ENCODE assay signal across 18 cellular contexts in the genomic region with DNA sequence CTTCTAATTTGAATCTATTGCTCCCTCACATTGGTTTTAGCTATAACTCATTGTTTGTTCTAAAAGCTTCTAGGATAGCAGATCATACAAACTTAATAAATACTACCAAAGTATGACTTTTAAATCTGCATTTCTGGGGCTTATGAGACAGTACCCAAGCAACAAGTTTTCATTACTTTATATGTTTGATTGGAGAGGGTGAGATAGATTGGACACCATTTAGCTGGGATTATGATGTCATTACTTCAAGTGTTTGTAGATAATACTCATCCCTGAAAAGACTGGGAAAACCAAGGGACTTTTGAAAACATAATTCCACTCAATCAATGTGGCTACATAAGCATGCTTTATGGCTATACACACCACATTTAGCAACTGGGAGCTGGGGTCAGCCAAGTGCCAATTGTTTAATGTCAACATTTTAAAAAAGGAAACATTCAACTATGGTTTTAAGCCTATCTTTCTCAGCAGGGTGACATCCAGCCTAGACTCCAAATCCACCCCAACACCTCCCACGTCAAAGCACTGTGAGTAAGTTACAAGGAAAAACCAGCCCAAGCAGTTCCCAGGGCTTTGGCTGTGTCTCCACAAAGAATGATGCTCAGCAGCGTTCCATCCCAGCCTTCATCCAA.
DNase-seq lines count a peak whose midpoint lies in the region; ATAC-seq and TF ChIP-seq lines count a peak whose summit lies in the region.
"Had no signal": no experiment of that assay in that cellular context is flagged by ENCODE, and none has a peak within 500 bp of the region (broad histone marks: within the 10 kb centered on the region; RNA-seq: fewer than 3 reads in every experiment).

No MANE protein-coding gene starts in this region.

- no peak overlapping the region for H3K9ac ChIP-seq in IMR-90 (ENCODE audit: low read depth, low read length)

- H3K4me3 ChIP-seq in IMR-90 (ENCODE audit: insufficient read depth, low read depth, low read length) = no peak overlapping the region
- no peak overlapping the region for H3K4me3 ChIP-seq in lung
- H3K4me3 ChIP-seq in HAP-1 = no peak overlapping the region
- H3K4me3 ChIP-seq: gastroesophageal sphincter, psoas muscle, upper lobe of right lung had no signal

- no peaks in the 10 kb centered on the region for H3K36me3 ChIP-seq in IMR-90 (ENCODE audit: control insufficient read depth, insufficient read depth, low read length)
- no peaks in the 10 kb centered on the region for H3K36me3 ChIP-seq in lung (ENCODE audit: control insufficient read depth in 2 of 2, insufficient read depth in 2 of 2, low read length in 2 of 2)
- H3K36me3 ChIP-seq in HAP-1 (replicated peaks) = no peaks in the 10 kb centered on the region
- H3K36me3 ChIP-seq: gastroesophageal sphincter, upper lobe of right lung had no signal

- H3K9me3 ChIP-seq in IMR-90 (ENCODE audit: control insufficient read depth, insufficient read depth, low read length) (no peaks in the 10 kb centered on the region), lung (ENCODE audit: control insufficient read depth in 2 of 2, insufficient read depth in 1 of 2, low read length in 1 of 2) (peaks cover 0 to 2% of the 10 kb centered on the region in 2 donors), HAP-1 (no peaks in the 10 kb centered on the region)
- H3K9me3 ChIP-seq: gastroesophageal sphincter, psoas muscle, upper lobe of right lung had no signal

- peak overlapping the region; percentile 28 for H2BK5ac ChIP-seq in IMR-90 (ENCODE audit: low read depth, low read length, poor library complexity, severe bottlenecking)

- peaks cover 3% of the 10 kb centered on the region; the same call in 1 of the 2 replicates for H3K9me1 ChIP-seq in IMR-90 (ENCODE audit: insufficient read depth, low read length)

- H3K56ac ChIP-seq in IMR-90 (ENCODE audit: extremely low read depth, insufficient read depth, low read length) = no peak overlapping the region

- peak overlapping the region; percentile 64; the same call in 1 of the 2 replicates for H3K23ac ChIP-seq in IMR-90 (ENCODE audit: low read depth, low read length)

- H2BK20ac ChIP-seq in IMR-90 (ENCODE audit: low read depth, low read length) = peak overlapping the region; percentile 82; the same call in 1 of the 2 replicates

- H3K79me1 ChIP-seq in IMR-90 (ENCODE audit: low read depth in 1 of 2, low read length in 2 of 2) = no peaks in the 10 kb centered on the region

- POLR2A ChIA-PET in IMR-90 (lab: Charles Lee; ENCODE audit: unreplicated experiment) = no interaction called here

- no TSS peak for BruUV-seq in IMR-90 (replicated peaks; lab: Mats Ljungman, UMichigan)

- no peak overlapping the region for H3K27ac ChIP-seq in IMR-90 (ENCODE audit: insufficient read depth, low read length)
- no peak overlapping the region for H3K27ac ChIP-seq in lung (ENCODE audit: low read depth in 1 of 2, low read length in 1 of 2)
- H3K27ac ChIP-seq: gastroesophageal sphincter, psoas muscle, upper lobe of right lung had no signal

- H2AK5ac ChIP-seq in IMR-90 (ENCODE audit: low read depth, low read length) = peak overlapping the region; percentile 82; the same call in 1 of the 2 replicates

- peak overlapping the region; percentile 69; the same call in 1 of the 2 replicates for H3K4ac ChIP-seq in IMR-90 (ENCODE audit: low read depth, low read length)

- H2BK15ac ChIP-seq in IMR-90 (ENCODE audit: low read depth, low read length) = no peak overlapping the region

- no peaks in the 10 kb centered on the region for H4K20me1 ChIP-seq in IMR-90 (ENCODE audit: insufficient read depth, low read length)

- no peak overlapping the region for H4K5ac ChIP-seq in IMR-90 (ENCODE audit: low read depth, low read length)

- H3K4me1 ChIP-seq in IMR-90 (ENCODE audit: control insufficient read depth, insufficient read depth, low read length) = peaks cover 8% of the 10 kb centered on the region
- H3K4me1 ChIP-seq in lung (ENCODE audit: control insufficient read depth in 2 of 2, insufficient read depth in 2 of 2, low read length in 2 of 2) = no peaks in the 10 kb centered on the region
- no peaks in the 10 kb centered on the region for H3K4me1 ChIP-seq in HAP-1
- H3K4me1 ChIP-seq: psoas muscle, upper lobe of right lung had no signal

- H4K8ac ChIP-seq in IMR-90 (ENCODE audit: low read depth in 2 of 2, low read length in 2 of 2) = peak overlapping the region in 1 of 2 experiments; percentile 69; a peak in 2 of 4 replicates

- peak overlapping the region; percentile 77; the same call in 1 of the 2 replicates for H2BK120ac ChIP-seq in IMR-90 (ENCODE audit: low read depth, low read length)

- peak overlapping the region; percentile 69 for H3K14ac ChIP-seq in IMR-90 (replicated peaks; ENCODE audit: low read depth, low read length)

- DNase-seq in AG09319 (ENCODE audit: extremely low read depth, low read depth) = peak; percentile 73
- DNase-seq in IMR-90 = peak; percentile 98
- DNase-seq in brain pericyte (ENCODE audit: low read depth, low spot score) = peak; percentile 51
- DNase-seq in lung (ENCODE audit: low spot score) = peak; percentile 29
- DNase-seq in DMS79 treated with DMSO at 0.1 percent for 48 hours (lab: John Stamatoyannopoulos, UW) = no peak
- DNase-seq in HAP-1 (ENCODE audit: low spot score in 2 of 2) = no peak
- DNase-seq in dermis blood vessel endothelial cell = no peak
- DNase-seq in NCI-H1930 (lab: John Stamatoyannopoulos, UW) = no peak
- DNase-seq: activated CD4-positive, alpha-beta T cell treated with anti-CD3 and anti-CD28 coated beads for 48 hours; activated T-cell treated with anti-CD3 and anti-CD28 coated beads, Interleukin-2, amount 50 U/mL, for 1 hour; cortex of kidney; islet precursor cell; NCI-H446; psoas muscle; stimulated activated CD4-positive, alpha-beta T cell treated with anti-CD3 and anti-CD28 coated beads, Interleukin-1b, Interleukin-23, amount 100 ng/mL, for 48 hours; T-helper 2 cell; upper lobe of right lung had no signal

- TF ChIP-seq POLR2A in IMR-90 (IDR thresholded peaks at IDR 0.05; ENCODE audit: low read depth, low read length) = no peak

- dilution Hi-C loops in IMR-90 (cut with HindIII; ENCODE audit: low sequenced_read_pairs, unreplicated experiment) = no loop called here

- CTCF ChIA-PET in IMR-90 (lab: Yijun Ruan, JAX) = interaction anchor here (1.0 kb wide), 1 partner anchor 34 kb away, joined by 3 read pairs; no protein-coding TSS in a partner anchor

- no peak overlapping the region for H3K18ac ChIP-seq in IMR-90 (ENCODE audit: low read depth, low read length)

- in situ Hi-C loops in IMR-90 (cut with MboI; ENCODE audit: low sequenced_read_pairs) (no loop called here), HAP-1 (cut with MboI; ENCODE audit: low sequenced_read_pairs) (no loop called here)

- WGBS in IMR-90 (ENCODE audit: extremely low coverage in 2 of 2, insufficient read length in 1 of 2), 2 experiments = no CpG with 5 or more reads among the region's 2 CpGs
- WGBS in lung, 2 donors = 55 to 77% methylated on average over 2 of the region's 2 CpGs

- ATAC-seq in IMR-90 (ENCODE audit: low read depth) = peak; percentile 69
- no peak for ATAC-seq in lung (ENCODE audit: insufficient read depth, low FRiP score)
- ATAC-seq: gastroesophageal sphincter, psoas muscle, upper lobe of right lung had no signal

- TF ChIP-seq CTCF in AG09319 (IDR thresholded peaks at IDR 0.05; ENCODE audit: low read depth, low read length) (no peak), IMR-90 (conservative IDR thresholded peaks at IDR 0.05; ENCODE audit: low read depth, low read length) (no peak), lung (IDR thresholded peaks at IDR 0.05; ENCODE audit: control extremely low read depth, extremely low read depth) (no peak)

- H4K91ac ChIP-seq in IMR-90 (ENCODE audit: insufficient read depth, low read depth, low read length) = no peak overlapping the region; the same call in 1 of the 2 replicates

- no peak overlapping the region for H3K4me2 ChIP-seq in IMR-90 (ENCODE audit: low read depth, low read length)

- H3K27me3 ChIP-seq in IMR-90 (ENCODE audit: control insufficient read depth, insufficient read depth, low read length) (no peaks in the 10 kb centered on the region), lung (ENCODE audit: control insufficient read depth, insufficient read depth) (no peaks in the 10 kb centered on the region), HAP-1 (ENCODE audit: low read depth) (no peaks in the 10 kb centered on the region)
- H3K27me3 ChIP-seq: gastroesophageal sphincter, upper lobe of right lung had no signal

- TF ChIP-seq RAD21 in IMR-90 (IDR thresholded peaks at IDR 0.05; ENCODE audit: low read length) = no peak

- intact Hi-C loops in IMR-90 (cut with micrococcal nuclease) = no loop called here

- no peak overlapping the region for H2AFZ ChIP-seq in IMR-90 (replicated peaks; ENCODE audit: low read length, poor library complexity)

- H2AK9ac ChIP-seq in IMR-90 (replicated peaks; ENCODE audit: low read depth, low read length, poor library complexity) = no peak overlapping the region

TF ChIP-seq in IMR-90, 13 proteins besides CTCF, POLR2A, EP300 and RAD21:
- TF ChIP-seq FOS (IDR thresholded peaks at IDR 0.05; ENCODE audit: low read depth, low read length) = peak; percentile 66
- peak; percentile 83 for TF ChIP-seq CEBPB (IDR thresholded peaks at IDR 0.05; ENCODE audit: low read depth, low read length)
- peak; percentile 51; the same call in 1 of the 2 replicates for TF ChIP-seq BHLHE40 (IDR thresholded peaks at IDR 0.05; ENCODE audit: low read depth, low read length)
- TF ChIP-seq, protein P1, sequence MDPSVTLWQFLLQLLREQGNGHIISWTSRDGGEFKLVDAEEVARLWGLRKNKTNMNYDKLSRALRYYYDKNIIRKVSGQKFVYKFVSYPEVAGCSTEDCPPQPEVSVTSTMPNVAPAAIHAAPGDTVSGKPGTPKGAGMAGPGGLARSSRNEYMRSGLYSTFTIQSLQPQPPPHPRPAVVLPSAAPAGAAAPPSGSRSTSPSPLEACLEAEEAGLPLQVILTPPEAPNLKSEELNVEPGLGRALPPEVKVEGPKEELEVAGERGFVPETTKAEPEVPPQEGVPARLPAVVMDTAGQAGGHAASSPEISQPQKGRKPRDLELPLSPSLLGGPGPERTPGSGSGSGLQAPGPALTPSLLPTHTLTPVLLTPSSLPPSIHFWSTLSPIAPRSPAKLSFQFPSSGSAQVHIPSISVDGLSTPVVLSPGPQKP (IDR thresholded peaks at IDR 0.05; ENCODE audit: borderline replicate concordance, low read depth, low read length) = no peak

Comparison
In these comparisons a context has a peak if more than half of its experiments do, and no peak if none do; other contexts are left out.
1. DNase-seq: peak in AG09319 (single experiment), IMR-90 (single experiment), brain pericyte (single experiment) and lung (single experiment); none in DMS79 treated with DMSO at 0.1 percent for 48 hours (single experiment), HAP-1 (0 of 2), dermis blood vessel endothelial cell (single experiment) and NCI-H1930 (0 of 2).